ENCODE assay signal across 16 cellular contexts in the genomic region with DNA sequence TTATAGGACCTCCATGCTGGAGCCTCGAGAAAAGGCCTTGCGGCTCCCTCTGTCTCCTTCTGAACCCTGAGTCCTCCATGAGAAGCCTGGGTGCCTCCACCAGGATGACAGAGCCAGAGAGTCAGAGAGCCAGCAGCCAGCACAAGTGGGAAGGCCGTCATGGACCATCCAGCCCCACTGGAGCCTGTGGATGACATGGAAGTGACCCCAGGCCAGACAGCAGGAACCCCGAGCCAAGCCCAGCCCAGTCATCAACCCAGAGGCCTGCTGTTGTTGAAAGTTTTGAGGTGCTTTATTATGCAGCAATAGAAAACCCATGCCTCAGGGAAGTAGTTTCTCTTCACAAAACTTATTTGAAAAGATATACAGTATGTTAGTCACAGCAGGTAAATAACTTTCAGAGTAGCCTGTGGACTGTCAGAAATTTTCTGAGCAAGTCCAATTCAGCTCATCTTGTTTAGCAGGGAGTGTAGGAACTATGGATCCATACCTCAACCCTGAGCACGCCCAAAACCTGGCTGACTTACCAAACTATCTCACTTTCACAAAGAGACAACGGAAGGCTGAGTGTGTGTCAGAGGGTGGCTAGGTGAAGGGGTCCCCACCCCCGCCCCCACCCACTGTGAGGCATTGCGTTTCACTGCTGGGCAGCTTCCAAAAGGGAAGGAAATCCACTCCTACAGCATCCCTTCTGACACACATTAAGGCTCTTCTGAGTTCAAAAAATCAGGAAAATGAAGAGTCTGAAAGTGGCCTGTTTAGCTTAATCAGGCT.
DNase-seq lines count a peak whose midpoint lies in the region; ATAC-seq and TF ChIP-seq lines count a peak whose summit lies in the region.
"Had no signal": no experiment of that assay in that cellular context is flagged by ENCODE, and none has a peak within 500 bp of the region (broad histone marks: within the 10 kb centered on the region; RNA-seq: fewer than 3 reads in every experiment).

No MANE protein-coding gene starts in this region.

- H3K27me3 ChIP-seq in heart left ventricle (no peaks in the 10 kb centered on the region), upper lobe of right lung (no peaks in the 10 kb centered on the region)
- H3K27me3 ChIP-seq: ascending aorta, dorsolateral prefrontal cortex had no signal

- WGBS in heart left ventricle, 4 donors: 63 to 67% (median 64%) methylated on average over 8 of the region's 8 CpGs

- H3K36me3 ChIP-seq in heart left ventricle (no peaks in the 10 kb centered on the region), upper lobe of right lung (no peaks in the 10 kb centered on the region)
- H3K36me3 ChIP-seq: ascending aorta had no signal

- peaks cover 0 to 10% (median 0%) of the 10 kb centered on the region in 12 donors for H3K9me3 ChIP-seq in heart left ventricle
- no peaks in the 10 kb centered on the region for H3K9me3 ChIP-seq in upper lobe of right lung
- H3K9me3 ChIP-seq: ascending aorta had no signal

- H3K27ac ChIP-seq in heart left ventricle (peak overlapping the region in 7 of 12 donors; percentile 5 to 54 (median 34)), upper lobe of right lung (no peak overlapping the region)
- H3K27ac ChIP-seq: ascending aorta, dorsolateral prefrontal cortex had no signal

- TF ChIP-seq CTCF in heart left ventricle (IDR thresholded peaks at IDR 0.05): no peak
- TF ChIP-seq CTCF in astrocyte of the spinal cord (IDR thresholded peaks at IDR 0.05; ENCODE audit: low read depth, low read length): no peak
- no peak for TF ChIP-seq CTCF in upper lobe of right lung (IDR thresholded peaks at IDR 0.05)
- TF ChIP-seq CTCF in GM20000 (IDR thresholded peaks at IDR 0.05; ENCODE audit: extremely low read depth, missing control alignments): no peak

- TF ChIP-seq POLR2A in heart left ventricle (IDR thresholded peaks at IDR 0.05): no peak

- peak; percentile 20 to 79 (median 50) for ATAC-seq in heart left ventricle
- no peak for ATAC-seq in Right ventricle myocardium inferior
- no peak for ATAC-seq in left ventricle myocardium superior
- ATAC-seq in upper lobe of right lung: peak; percentile 53
- ATAC-seq: T-cell had no signal

- intact Hi-C loops in heart left ventricle (cut with DNase I) (no loop called here), Right ventricle myocardium inferior (cut with DNase I) (no loop called here), left ventricle myocardium superior (cut with micrococcal nuclease) (no loop called here), upper lobe of right lung (cut with DNase I) (no loop called here)

- in situ Hi-C loops in astrocyte of the spinal cord (cut with HindIII; ENCODE audit: low sequenced_read_pairs): no loop called here

- DNase-seq in heart left ventricle (no peak), Right ventricle myocardium inferior (ENCODE audit: missing footprints) (no peak), astrocyte of the spinal cord (ENCODE audit: low read depth, low spot score) (peak; percentile 45), left ventricle myocardium superior (peak; percentile 27), upper lobe of right lung (no peak), GM20000 (ENCODE audit: low spot score) (no peak), NCI-H82 (lab: John Stamatoyannopoulos, UW) (no peak)
- DNase-seq in stimulated activated CD4-positive, alpha-beta T cell treated with anti-CD3 and anti-CD28 coated beads, Interleukin-4, amount 100 ng/mL, for 24 hours: no peak
- DNase-seq: 8988T; activated B cell treated with CpG ODN at 0.5 μM for 24 hours; CD4-positive, alpha-beta memory T cell; DMS79 treated with DMSO at 0.1 percent for 48 hours; dorsolateral prefrontal cortex; NCI-H2107; T-cell had no signal

- H3K4me1 ChIP-seq in heart left ventricle (peaks cover 0 to 13% (median 4%) of the 10 kb centered on the region in 12 donors), upper lobe of right lung (peaks cover 5% of the 10 kb centered on the region)
- H3K4me1 ChIP-seq: ascending aorta had no signal

- H3K4me3 ChIP-seq in heart left ventricle (no peak overlapping the region), astrocyte of the spinal cord (ENCODE audit: low read depth, low read length) (no peak overlapping the region), upper lobe of right lung (no peak overlapping the region)
- H3K4me3 ChIP-seq: ascending aorta, dorsolateral prefrontal cortex had no signal

Comparison
In these comparisons a context has a peak if more than half of its experiments do, and no peak if none do; other contexts are left out.
1. ATAC-seq: peak in heart left ventricle (4 of 4) and upper lobe of right lung (single experiment); none in Right ventricle myocardium inferior (single experiment) and left ventricle myocardium superior (single experiment).
2. DNase-seq: peak in astrocyte of the spinal cord (single experiment) and left ventricle myocardium superior (single experiment); none in heart left ventricle (0 of 5), Right ventricle myocardium inferior (single experiment), upper lobe of right lung (single experiment), GM20000 (single experiment), NCI-H82 (single experiment) and stimulated activated CD4-positive, alpha-beta T cell treated with anti-CD3 and anti-CD28 coated beads, Interleukin-4, amount 100 ng/mL, for 24 hours (single experiment).